Comparison of ENCODE assay signal across 9 cellular contexts in the genomic region with DNA sequence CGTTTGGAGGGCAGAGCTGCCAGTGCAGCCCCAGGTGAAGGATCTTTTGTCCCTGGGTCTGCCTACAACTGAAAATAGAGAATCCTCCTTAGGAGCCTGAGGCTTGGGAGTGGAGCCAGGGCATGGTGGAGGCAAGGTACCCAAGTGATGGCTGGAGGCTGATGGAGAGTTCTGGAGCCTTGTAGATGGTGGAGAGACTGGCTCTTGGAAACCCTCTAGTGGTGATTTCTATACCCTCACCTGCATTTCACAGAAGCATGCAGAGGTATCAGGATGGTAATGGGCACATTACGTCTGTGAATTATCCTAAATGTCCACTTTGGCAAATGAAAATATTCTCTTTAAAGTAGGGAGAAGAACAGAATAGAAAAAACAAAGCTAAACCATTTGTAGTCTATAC. TPM values are rescaled to one million over a fixed set of nuclear protein-coding genes. Genes with fewer than 3 reads are reported as not detected.
DNase-seq lines count a peak whose midpoint lies in the region; ATAC-seq and TF ChIP-seq lines count a peak whose summit lies in the region.
"Had no signal": no experiment of that assay in that cellular context is flagged by ENCODE, and none has a peak within 500 bp of the region (broad histone marks: within the 10 kb centered on the region; RNA-seq: fewer than 3 reads in every experiment).

No MANE protein-coding gene starts in this region.

- CTCF ChIA-PET in Calu3 (lab: Charles Lee), result interaction anchor here (1.6 to 2.1 kb wide), 2 partner anchors 58 to 59 kb away, joined by 5 to 10 read pairs; no protein-coding TSS in a partner anchor

- H3K4me1 Mint-ChIP-seq in Calu3 (ENCODE audit: low read depth, unreplicated experiment), result peaks cover 6% of the 10 kb centered on the region

- BruUV-seq in Calu3 (replicated peaks; lab: Mats Ljungman, UMichigan), result no TSS peak

- H3K27ac ChIP-seq in thyroid gland, result no peak overlapping the region

- WGBS in thyroid gland, 2 donors, result 45 to 52% methylated on average over 2 of the region's 2 CpGs

- H3K27me3 ChIP-seq in thyroid gland, result no peaks in the 10 kb centered on the region

- in situ Hi-C loops in T47D (cut with HindIII; ENCODE audit: low pct_unique_long_range_greater_than_20kb, low sequenced_read_pairs), result no loop called here

- H3K27ac Mint-ChIP-seq in Calu3 (ENCODE audit: unreplicated experiment), result no peak overlapping the region

- no peaks in the 10 kb centered on the region for H3K36me3 ChIP-seq in thyroid gland

- peaks cover 32% of the 10 kb centered on the region for H3K27me3 Mint-ChIP-seq in Calu3 (ENCODE audit: unreplicated experiment)

- no peaks in the 10 kb centered on the region for H3K9me3 ChIP-seq in thyroid gland

- no peaks in the 10 kb centered on the region for H3K4me1 ChIP-seq in thyroid gland

- peak; percentile 72 for ATAC-seq in GM19324 (IDR thresholded peaks at IDR 0.05; ENCODE audit: low FRiP score, unreplicated experiment)
- ATAC-seq in HG03439 (IDR thresholded peaks at IDR 0.05; ENCODE audit: unreplicated experiment), result peak; percentile 73
- no peak for ATAC-seq in HG03097 (IDR thresholded peaks at IDR 0.05; ENCODE audit: low FRiP score, unreplicated experiment)

- no peak overlapping the region for H3K4me3 ChIP-seq in thyroid gland (replicated peaks in 1 of 3)

- H3K36me3 Mint-ChIP-seq in Calu3 (ENCODE audit: insufficient read depth, unreplicated experiment), result no peaks in the 10 kb centered on the region

- no peaks in the 10 kb centered on the region for H3K9me3 Mint-ChIP-seq in Calu3 (ENCODE audit: low read depth, unreplicated experiment)

- TF ChIP-seq CTCF in Calu3 (IDR thresholded peaks at IDR 0.05; ENCODE audit: unreplicated experiment) (peak; percentile 46), thyroid gland (IDR thresholded peaks at IDR 0.05) (peak in 2 of 6 experiments; percentile 22 to 31)

- intact Hi-C loops in Calu3 (cut with micrococcal nuclease; ENCODE audit: unreplicated experiment), result loop anchor here (1.0 kb wide), 1 partner anchor 58 kb away; no protein-coding TSS in a partner anchor
- intact Hi-C loops in thyroid gland (cut with DNase I), result no loop called here

- DNase-seq in Calu3 (peak; percentile 12), T47D (ENCODE audit: low read depth in 1 of 2, low spot score in 1 of 2) (peak; percentile 9 to 54), renal cortical epithelial cell (ENCODE audit: low read depth) (peak; percentile 40), NOMO-1 treated with DMSO at 0.1 percent for 48 hours (lab: John Stamatoyannopoulos, UW; ENCODE audit: unreplicated experiment) (no peak), thyroid gland (no peak)

- H3K4me3 Mint-ChIP-seq in Calu3 (ENCODE audit: low read depth, unreplicated experiment), result no peak overlapping the region

- no peak for TF ChIP-seq POLR2A in thyroid gland (IDR thresholded peaks at IDR 0.05)

RNA-seq across cellular contexts. Expression of a gene that starts 44.4 kb away (rescaled TPM):
- total RNA-seq in Calu3 (2022) (not detected in 2 replicates), renal cortical epithelial cell (0.15 and 0.52 TPM in 2 replicates), thyroid gland (1 to 10 TPM in 1 of 4 donors, under 1 TPM in 2, not detected in 1; 0.38 to 1.2 (median 0.54) TPM)
- total RNA-seq: RPMI7951 had no signal

Comparison
In these comparisons a context has a peak if more than half of its experiments do, and no peak if none do; other contexts are left out.
1. DNase-seq: peak in Calu3 (single experiment), T47D (2 of 2) and renal cortical epithelial cell (single experiment); none in NOMO-1 treated with DMSO at 0.1 percent for 48 hours (single experiment) and thyroid gland (0 of 2).